ENCODE assay signal across 9 cellular contexts in genomic region chr7:19744075-19744474, GRCh38. TPM values are rescaled to one million over a fixed set of nuclear protein-coding genes. Genes with fewer than 3 reads are reported as not detected.
"Had no signal": no experiment of that assay in that cellular context is flagged by ENCODE, and none has a peak within 500 bp of the region (broad histone marks: within the 10 kb centered on the region; RNA-seq: fewer than 3 reads in every experiment).

No MANE protein-coding gene starts in this region.

- H3K9me3 Mint-ChIP-seq: H9, HFFc6 had no signal

- FAIRE-seq: HTR-8/SVneo had no signal

- H3K4me3 ChIP-seq: GM23248 had no signal

- H3K27ac ChIP-seq: GM23248, KMS-11 had no signal

- H3K4me3 Mint-ChIP-seq: H9, HFFc6 had no signal

- H2AFZ ChIP-seq: GM23248 had no signal

- DNase-seq: GM23248, GOT3, H9, HCEC 1CT, HFFc6, KBM-7 had no signal

- H3K9ac ChIP-seq: GM23248, KMS-11 had no signal

- H3K27ac Mint-ChIP-seq: H9, HFFc6 had no signal

- H3K4me2 ChIP-seq: KMS-11 had no signal

- H3K4me1 Mint-ChIP-seq: H9 had no signal

RNA-seq across cellular contexts. Expression of gene TMEM196, which starts 29.3 kb away (rescaled TPM):
- total RNA-seq: GM23248, H9, HFFc6, HT-29 had no signal
- polyA plus RNA-seq: GM23248 had no signal
